ENCODE assay signal across 8 cellular contexts in genomic region chr2:135984199-135985017, GRCh38. TPM values are rescaled to one million over a fixed set of nuclear protein-coding genes. Genes with fewer than 3 reads are reported as not detected.
DNase-seq lines count a peak whose midpoint lies in the region; ATAC-seq and TF ChIP-seq lines count a peak whose summit lies in the region.

No MANE protein-coding gene starts in this region.

- ATAC-seq in GM19438 (IDR thresholded peaks at IDR 0.05; ENCODE audit: low read depth, unreplicated experiment), result peak; percentile 42
- peak; percentile 33 for ATAC-seq in HG03460 (IDR thresholded peaks at IDR 0.05; ENCODE audit: unreplicated experiment)
- peak in 3 of 4 donors; percentile 9 to 52 (median 22) for ATAC-seq in right lobe of liver

- H3K4me1 ChIP-seq in BLaER1 treated with 17β-estradiol and CSF1 and Interleukin-3, amounts not matched to agents 10 nM and 100 nM, result peaks cover 38 to 75% (median 67%) of the 10 kb centered on the region in 10 experiments
- H3K4me1 ChIP-seq in adrenal gland (replicated peaks in 1 of 2) (peaks cover 7 to 19% of the 10 kb centered on the region in 2 donors), right lobe of liver (peaks cover 0 to 14% (median 4%) of the 10 kb centered on the region in 4 donors), uterus (no peaks in the 10 kb centered on the region)

- DNase-seq in adrenal gland (no peak), right lobe of liver (no peak), uterus (no peak), Kasumi-1 (lab: John Stamatoyannopoulos, UW) (no peak), NCI-H2107 treated with DMSO at 0.1 percent for 48 hours (lab: John Stamatoyannopoulos, UW; ENCODE audit: unreplicated experiment) (no peak)

- H3K36me3 ChIP-seq in BLaER1 treated with 17β-estradiol and CSF1 and Interleukin-3, amounts not matched to agents 10 nM and 100 nM, result peaks cover 20 to 37% (median 29%) of the 10 kb centered on the region in 11 experiments
- no peaks in the 10 kb centered on the region for H3K36me3 ChIP-seq in adrenal gland (replicated peaks in 1 of 2)
- H3K36me3 ChIP-seq in right lobe of liver, result peaks cover 0 to 7% (median 2%) of the 10 kb centered on the region in 4 donors
- H3K36me3 ChIP-seq in uterus, result no peaks in the 10 kb centered on the region

- TF ChIP-seq CTCF in adrenal gland (IDR thresholded peaks at IDR 0.05), result no peak
- TF ChIP-seq CTCF in right lobe of liver (IDR thresholded peaks at IDR 0.05), result no peak
- no peak for TF ChIP-seq CTCF in uterus (IDR thresholded peaks at IDR 0.05)

- 11 to 12% (median 11%) methylated on average over 6 of the region's 6 CpGs for WGBS in adrenal gland, 4 donors
- WGBS in right lobe of liver (ENCODE audit: insufficient coverage, low coverage, low lambda C conversion rate, missing lambda C conversion rate), result 8% methylated on average over 6 of the region's 6 CpGs

- H3K4me3 ChIP-seq in BLaER1 treated with 17β-estradiol and CSF1 and Interleukin-3, amounts not matched to agents 10 nM and 100 nM, result peak overlapping the region; percentile 72 to 95 (median 86)
- H3K4me3 ChIP-seq in adrenal gland (peak overlapping the region; percentile 47 to 74 (median 65)), right lobe of liver (peak overlapping the region; percentile 47 to 97 (median 91)), uterus (peak overlapping the region; percentile 86 to 98)

- H3K27me3 ChIP-seq in BLaER1 treated with 17β-estradiol and CSF1 and Interleukin-3, amounts not matched to agents 10 nM and 100 nM, result no peaks in the 10 kb centered on the region
- H3K27me3 ChIP-seq in adrenal gland (no peaks in the 10 kb centered on the region), right lobe of liver (no peaks in the 10 kb centered on the region), uterus (no peaks in the 10 kb centered on the region)

- H3K27ac ChIP-seq in BLaER1 treated with 17β-estradiol and CSF1 and Interleukin-3, amounts not matched to agents 10 nM and 100 nM, result peak overlapping the region; percentile 97 to 100 (median 99)
- H3K27ac ChIP-seq in adrenal gland (peak overlapping the region; percentile 42 to 97 (median 86)), right lobe of liver (peak overlapping the region; percentile 97 to 99 (median 98)), uterus (peak overlapping the region; percentile 85 to 87)

- peaks cover 0 to 10% (median 0%) of the 10 kb centered on the region in 11 experiments; a peak in 7 of 22 replicates for H4K20me1 ChIP-seq in BLaER1 treated with 17β-estradiol and CSF1 and Interleukin-3, amounts not matched to agents 10 nM and 100 nM

- intact Hi-C loops in adrenal gland (cut with DNase I) (no loop called here), right lobe of liver (cut with DNase I) (no loop called here), uterus (cut with DNase I; ENCODE audit: low total_unique reads) (no loop called here)

- peak overlapping the region; percentile 77 to 94 (median 87) for H3K4me2 ChIP-seq in BLaER1 treated with 17β-estradiol and CSF1 and Interleukin-3, amounts not matched to agents 10 nM and 100 nM

- no peak for TF ChIP-seq POLR2A in adrenal gland (IDR thresholded peaks at IDR 0.05)
- no peak for TF ChIP-seq POLR2A in right lobe of liver (IDR thresholded peaks at IDR 0.05)
- TF ChIP-seq POLR2A in uterus (IDR thresholded peaks at IDR 0.05), result no peak

- 0 out of 22 replicates have a peak, but pooled peaks cover 0 to 4% (median 0%) of the 10 kb centered on the region in 11 experiments for H3K9me3 ChIP-seq in BLaER1 treated with 17β-estradiol and CSF1 and Interleukin-3, amounts not matched to agents 10 nM and 100 nM (replicated peaks in 1 of 11)
- H3K9me3 ChIP-seq in adrenal gland (replicated peaks in 1 of 3), result no peaks in the 10 kb centered on the region
- no peaks in the 10 kb centered on the region for H3K9me3 ChIP-seq in right lobe of liver
- H3K9me3 ChIP-seq in uterus, result no peaks in the 10 kb centered on the region

- H3K9ac ChIP-seq in BLaER1 treated with 17β-estradiol and CSF1 and Interleukin-3, amounts not matched to agents 10 nM and 100 nM, result peak overlapping the region; percentile 97 to 99 (median 98)

RNA-seq across cellular contexts. Expression of gene DARS1, which starts 1.0 kb away (rescaled TPM):
- 10 to 100 TPM; 50.6 to 90.3 (median 72.2) TPM for total RNA-seq in adrenal gland
- 100 to 1,000 TPM in 2 of 3 donors, 10 to 100 TPM in 1; 94.3 to 159 (median 146) TPM for polyA plus RNA-seq in adrenal gland
- total RNA-seq in right lobe of liver, result 10 to 100 TPM; 19.9 to 49.1 (median 34.8) TPM
- total RNA-seq in uterus, result 100 to 1,000 TPM in 1 of 4 donors, 10 to 100 TPM in 3; 27.1 to 127 (median 62.1) TPM
